In the genomic region with DNA sequence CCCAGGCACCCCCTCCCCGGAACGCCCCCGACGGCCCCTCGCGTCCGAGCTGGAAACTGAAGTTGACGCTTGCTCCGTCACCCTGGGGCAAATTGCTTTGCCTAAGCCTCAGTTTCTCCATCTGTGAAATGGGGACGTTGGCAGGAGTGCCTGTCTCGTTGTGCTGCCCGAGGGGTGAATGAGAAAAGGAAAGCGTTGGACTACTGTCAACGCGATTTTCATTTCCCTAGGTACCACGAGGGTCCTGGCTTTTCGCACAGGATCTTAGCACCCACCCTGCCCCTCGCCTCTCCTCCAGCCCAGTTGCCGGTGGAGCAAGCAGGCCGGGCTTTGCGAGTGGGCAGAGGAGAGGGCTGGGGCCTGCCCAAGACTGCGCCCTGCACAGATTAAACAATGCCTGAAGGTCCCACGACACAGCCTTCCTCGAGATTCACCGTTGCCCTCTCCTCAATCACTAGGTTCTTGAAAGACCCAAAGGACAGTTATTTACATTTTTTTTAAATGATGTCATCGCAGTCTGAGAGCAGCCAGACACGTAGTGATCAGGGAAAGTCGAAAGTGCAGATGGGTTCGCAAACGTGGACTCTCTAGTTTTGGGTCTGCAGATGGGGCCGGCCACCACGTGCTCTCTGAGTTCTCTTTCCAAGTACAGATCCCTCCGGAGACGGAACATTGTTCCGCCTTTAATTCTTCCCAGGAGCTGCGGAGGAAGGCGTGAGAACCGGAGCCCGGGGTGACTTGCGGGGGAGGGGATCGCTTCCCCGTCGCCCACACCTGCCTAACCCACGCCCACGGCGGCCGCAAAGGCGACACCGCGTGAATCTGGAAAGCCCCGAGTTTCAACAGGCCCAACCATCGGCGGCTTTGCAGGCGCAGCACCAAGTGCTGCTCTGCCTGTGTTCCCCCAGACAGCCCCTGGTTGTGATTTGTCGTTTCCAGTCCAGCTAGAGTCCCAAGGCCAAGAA, we compare ENCODE assay signal across 8 cellular contexts. TPM values are rescaled to one million over a fixed set of nuclear protein-coding genes. Genes with fewer than 3 reads are reported as not detected.
DNase-seq lines count a peak whose midpoint lies in the region; ATAC-seq, FAIRE-seq and TF ChIP-seq lines count a peak whose summit lies in the region.

No MANE protein-coding gene starts in this region.

- FAIRE-seq in kidney (lab: Jason Lieb, UNC), result no peak

- WGBS in body of pancreas, 2 donors, result 40 to 53% methylated on average over 30 to 53 of the region's 55 CpGs

- peak; percentile 52 for ATAC-seq in GM18520 (IDR thresholded peaks at IDR 0.05; ENCODE audit: unreplicated experiment)
- peak; percentile 46 for ATAC-seq in HG03025 (IDR thresholded peaks at IDR 0.05; ENCODE audit: low FRiP score, unreplicated experiment)
- ATAC-seq in body of pancreas, result peak; percentile 38

- TF ChIP-seq CTCF in body of pancreas (IDR thresholded peaks at IDR 0.05) (no peak), kidney (IDR thresholded peaks at IDR 0.05; ENCODE audit: borderline replicate concordance, extremely low read depth, insufficient read depth) (no peak)

- peaks cover 8% of the 10 kb centered on the region for H3K9me3 Mint-ChIP-seq in T-helper 2 cell treated with Interferon-gamma antibody and Interleukin-4, amounts not matched to agents 5 μg/mL and 100 μg/mL, for 36 hours

- H3K36me3 Mint-ChIP-seq in T-helper 2 cell treated with Interferon-gamma antibody and Interleukin-4, amounts not matched to agents 5 μg/mL and 100 μg/mL, for 36 hours (ENCODE audit: low read depth), result peaks cover 9% of the 10 kb centered on the region

- H3K9ac ChIP-seq in kidney (ENCODE audit: low read length in 2 of 2), result peak overlapping the region; percentile 34 to 72

- H3K27me3 ChIP-seq in body of pancreas, result no peaks in the 10 kb centered on the region

- intact Hi-C loops in body of pancreas (cut with DNase I), result no loop called here
- intact Hi-C loops in kidney (cut with DNase I), result no loop called here

- H3K36me3 ChIP-seq in body of pancreas (replicated peaks in 1 of 2; ENCODE audit: insufficient read depth in 1 of 2, low read depth in 2 of 2), result no peaks in the 10 kb centered on the region
- no peaks in the 10 kb centered on the region for H3K36me3 ChIP-seq in kidney (ENCODE audit: control insufficient read depth in 1 of 2, insufficient read depth in 2 of 2, low read length in 2 of 2)

- no peaks in the 10 kb centered on the region for H3K27me3 Mint-ChIP-seq in T-helper 2 cell treated with Interferon-gamma antibody and Interleukin-4, amounts not matched to agents 5 μg/mL and 100 μg/mL, for 36 hours (ENCODE audit: low read depth)

- H3K4me1 Mint-ChIP-seq in T-helper 2 cell treated with Interferon-gamma antibody and Interleukin-4, amounts not matched to agents 5 μg/mL and 100 μg/mL, for 36 hours (ENCODE audit: low read depth), result peaks cover 67% of the 10 kb centered on the region

- peak overlapping the region; percentile 92 for H3K27ac Mint-ChIP-seq in T-helper 2 cell treated with Interferon-gamma antibody and Interleukin-4, amounts not matched to agents 5 μg/mL and 100 μg/mL, for 36 hours

- H3K9me3 ChIP-seq in body of pancreas (no peaks in the 10 kb centered on the region), kidney (ENCODE audit: control insufficient read depth in 1 of 2, low read length in 2 of 2) (no peaks in the 10 kb centered on the region)

- H3K4me3 ChIP-seq in body of pancreas, result peak overlapping the region in 1 of 2 donors; percentile 5
- peak overlapping the region; percentile 42 to 46 for H3K4me3 ChIP-seq in kidney (ENCODE audit: low read length in 2 of 2)

- peak overlapping the region; percentile 55 to 84 (median 76) for H3K27ac ChIP-seq in body of pancreas
- peak overlapping the region; percentile 93 to 97 for H3K27ac ChIP-seq in kidney (ENCODE audit: low read depth in 2 of 2, low read length in 2 of 2)

- H3K4me1 ChIP-seq in body of pancreas (peaks cover 14% of the 10 kb centered on the region), kidney (ENCODE audit: control insufficient read depth in 1 of 2, insufficient read depth in 1 of 2, low read depth in 1 of 2, low read length in 2 of 2) (peaks cover 7 to 18% of the 10 kb centered on the region in 2 donors)

- H3K4me3 Mint-ChIP-seq in T-helper 2 cell treated with Interferon-gamma antibody and Interleukin-4, amounts not matched to agents 5 μg/mL and 100 μg/mL, for 36 hours, result peak overlapping the region; percentile 67

- DNase-seq in T-helper 2 cell treated with Interferon-gamma antibody and Interleukin-4, amounts not matched to agents 5 μg/mL and 100 μg/mL, for 36 hours (ENCODE audit: low spot score), result peak; percentile 85
- DNase-seq in body of pancreas (peak; percentile 41 to 69 (median 46)), kidney (peak; percentile 90), NCI-H82 treated with DMSO at 0.1 percent for 48 hours (lab: John Stamatoyannopoulos, UW; ENCODE audit: unreplicated experiment) (no peak), superior temporal gyrus (ENCODE audit: extremely low spot score) (no peak)
- DNase-seq in stimulated activated CD4-positive, alpha-beta T cell treated with anti-CD3 and anti-CD28 coated beads, Interleukin-1b, Interleukin-23, amount 100 ng/mL, for 48 hours, result peak; percentile 80

- peak in 2 of 3 donors; percentile 26 to 37 for TF ChIP-seq POLR2A in body of pancreas (IDR thresholded peaks at IDR 0.05)

RNA-seq across cellular contexts. Expression of a gene that starts 54.1 kb away (rescaled TPM):
- total RNA-seq in body of pancreas, result 10 to 100 TPM; 25.7 to 93.9 TPM
- total RNA-seq in kidney, result 52.2 TPM
- polyA plus RNA-seq in kidney (ENCODE audit: insufficient read depth, low read depth, low replicate concordance), result 28.1 TPM

Comparison
In these comparisons a context has a peak if more than half of its experiments do, and no peak if none do; other contexts are left out.
1. DNase-seq: peak in T-helper 2 cell treated with Interferon-gamma antibody and Interleukin-4, amounts not matched to agents 5 μg/mL and 100 μg/mL, for 36 hours (single experiment), body of pancreas (4 of 4), kidney (single experiment) and stimulated activated CD4-positive, alpha-beta T cell treated with anti-CD3 and anti-CD28 coated beads, Interleukin-1b, Interleukin-23, amount 100 ng/mL, for 48 hours (single experiment); none in NCI-H82 treated with DMSO at 0.1 percent for 48 hours (single experiment) and superior temporal gyrus (single experiment).
2. Peak in every context shown above with its lines, with median percentiles within 50 percentile points of each other: ATAC-seq.